ENCODE assay signal across 14 cellular contexts in genomic region chr17:82004485-82005455, GRCh38. TPM values are rescaled to one million over a fixed set of nuclear protein-coding genes. Genes with fewer than 3 reads are reported as not detected.
DNase-seq lines count a peak whose midpoint lies in the region; ATAC-seq and TF ChIP-seq lines count a peak whose summit lies in the region.
"Had no signal": no experiment of that assay in that cellular context is flagged by ENCODE, and none has a peak within 500 bp of the region (broad histone marks: within the 10 kb centered on the region; RNA-seq: fewer than 3 reads in every experiment).

No MANE protein-coding gene starts in this region.

- peak overlapping the region; percentile 69 for H3K4me2 ChIP-seq in HCT116 (ENCODE audit: low read length)

- H4K20me1 ChIP-seq in HCT116 (ENCODE audit: insufficient read depth), result no peaks in the 10 kb centered on the region

- POLR2A ChIA-PET in HCT116 (lab: Charles Lee), result no interaction called here

- TF ChIP-seq POLR2A in HCT116 (IDR thresholded peaks at IDR 0.05; ENCODE audit: borderline replicate concordance, extremely low read depth, insufficient read depth, insufficient read length), result no peak
- TF ChIP-seq POLR2A in transverse colon (IDR thresholded peaks at IDR 0.05), result no peak

- BruUV-seq in HCT116 (replicated peaks; lab: Mats Ljungman, UMichigan), result no TSS peak

- no peak overlapping the region for H2AFZ ChIP-seq in HCT116 (ENCODE audit: low read depth, low read length, poor library complexity, severe bottlenecking)

- RAD21 ChIA-PET in HCT116 (lab: Charles Lee; ENCODE audit: low non-redundant PET in 1 of 2, low total read pairs in 2 of 2, uncharacterized antibody in 2 of 2, unreplicated experiment in 2 of 2), result no interaction called here

- no peaks in the 10 kb centered on the region for H3K9me3 ChIP-seq in HCT116 (ENCODE audit: control insufficient read depth in 1 of 2, insufficient read depth in 1 of 2, low read depth in 1 of 2, low read length in 2 of 2)
- H3K9me3 ChIP-seq in adipocyte (ENCODE audit: control insufficient read depth, low read length), result no peaks in the 10 kb centered on the region
- H3K9me3 ChIP-seq in mesodermal cell (ENCODE audit: control insufficient read depth, low read length), result no peaks in the 10 kb centered on the region
- H3K9me3 ChIP-seq in transverse colon, result no peaks in the 10 kb centered on the region
- no peaks in the 10 kb centered on the region for H3K9me3 ChIP-seq in SJCRH30 (replicated peaks)
- H3K9me3 ChIP-seq: body of pancreas had no signal

- H3K4me1 ChIP-seq in HCT116 (ENCODE audit: control insufficient read depth in 1 of 2, insufficient read depth in 2 of 2, low read length in 2 of 2) (peaks cover 44 to 58% of the 10 kb centered on the region in 2 experiments), adipocyte (ENCODE audit: control insufficient read depth, insufficient read depth, low read length) (peaks cover 26% of the 10 kb centered on the region), mesodermal cell (ENCODE audit: control insufficient read depth, insufficient read depth, low read length, poor library complexity, severe bottlenecking) (peaks cover 63% of the 10 kb centered on the region), transverse colon (peaks cover 6 to 19% (median 11%) of the 10 kb centered on the region in 4 donors), SJCRH30 (peaks cover 52% of the 10 kb centered on the region)
- H3K4me1 ChIP-seq: body of pancreas had no signal

- H3K79me2 ChIP-seq in HCT116 (ENCODE audit: insufficient read depth, low read length), result no peaks in the 10 kb centered on the region

- no peak for ATAC-seq in HCT116
- ATAC-seq: stimulated activated naive CD8-positive, alpha-beta T cell treated with anti-CD3 and anti-CD28 coated beads, Interleukin-15, amount 100 ng/mL, for 72 hours had no signal

- intact Hi-C loops in HCT116 (cut with micrococcal nuclease), result no loop called here
- intact Hi-C loops in transverse colon (cut with DNase I; ENCODE audit: low total_unique reads), result no loop called here

- CTCF ChIA-PET in HCT116 (lab: Charles Lee), result interaction anchor here (1.2 to 3.3 kb wide), 3 partner anchors 16 to 45 kb away, joined by 3 to 23 read pairs (median 3); partner anchors contain the start of gene DCXR

- H3K27me3 ChIP-seq in HCT116 (ENCODE audit: insufficient read depth, low read length) (no peaks in the 10 kb centered on the region), adipocyte (replicated peaks; ENCODE audit: control insufficient read depth, insufficient read depth, low read length) (no peaks in the 10 kb centered on the region), transverse colon (no peaks in the 10 kb centered on the region), SJCRH30 (no peaks in the 10 kb centered on the region)
- H3K27me3 ChIP-seq: body of pancreas had no signal

- no peak for TF ChIP-seq CTCF in HCT116 (IDR thresholded peaks at IDR 0.05 in 2 of 3, conservative IDR thresholded peaks at IDR 0.05 in 1 of 3; ENCODE audit: borderline replicate concordance in 1 of 3, insufficient read depth in 1 of 3, low read depth in 2 of 3, low read length in 2 of 3)
- no peak for TF ChIP-seq CTCF in transverse colon (IDR thresholded peaks at IDR 0.05)

- DNase-seq in HCT116 (ENCODE audit: low read depth, low spot score) (no peak), adipocyte (ENCODE audit: low read depth) (no peak), transverse colon (no peak), NOMO-1 treated with dmso at 0.1 percent for 144 hours (lab: John Stamatoyannopoulos, UW; ENCODE audit: unreplicated experiment) (no peak), NCI-H510A (lab: John Stamatoyannopoulos, UW) (no peak), SJCRH30 (no peak)
- DNase-seq: activated CD8-positive, alpha-beta memory T cell treated with anti-CD3 and anti-CD28 coated beads, Interleukin-2, amount 50 U/mL, for 4 hours; activated naive CD8-positive, alpha-beta T cell treated with anti-CD3 and anti-CD28 coated beads for 36 hours; AML-193; effector CD8-positive, alpha-beta T cell; NCI-H187 treated with DMSO at 0.1 percent for 48 hours; stimulated activated naive CD8-positive, alpha-beta T cell treated with anti-CD3 and anti-CD28 coated beads, Interleukin-15, amount 100 ng/mL, for 72 hours had no signal

- WGBS in mesodermal cell (ENCODE audit: insufficient coverage in 2 of 2), 2 experiments, result 94 to 97% methylated on average over 40 of the region's 42 CpGs
- 83 to 100% methylated on average over 1 to 36 of the region's 42 CpGs for WGBS in transverse colon (ENCODE audit: low coverage in 1 of 2), 2 donors

- TF ChIP-seq RAD21 in HCT116 (IDR thresholded peaks at IDR 0.05; ENCODE audit: low read depth), result no peak

- no peaks in the 10 kb centered on the region for H3K9me2 ChIP-seq in HCT116 (ENCODE audit: insufficient read depth)

- H3K9ac ChIP-seq in HCT116 (ENCODE audit: low read length), result peak overlapping the region; percentile 66
- peak overlapping the region; percentile 42 for H3K9ac ChIP-seq in adipocyte (ENCODE audit: low read length)

- no peak for TF ChIP-seq EP300 in transverse colon (IDR thresholded peaks at IDR 0.05; ENCODE audit: low read depth)

- in situ Hi-C loops in transverse colon (cut with MboI; ENCODE audit: low pct_ligation_motif_present in 1 of 4, low pct_unique_long_range_greater_than_20kb in 1 of 4, low sequenced_read_pairs in 3 of 4), result no loop called here

- H3K4me3 ChIP-seq in HCT116 (replicated peaks in 1 of 2; ENCODE audit: low read depth in 1 of 2, low read length in 2 of 2), result peak overlapping the region in 1 of 2 experiments; percentile 27; a peak in 1 of 4 replicates
- H3K4me3 ChIP-seq in adipocyte (ENCODE audit: low read length), result no peak overlapping the region
- H3K4me3 ChIP-seq in mesodermal cell (ENCODE audit: extremely low read depth, insufficient read depth, low read length, poor library complexity, severe bottlenecking), result no peak overlapping the region
- no peak overlapping the region for H3K4me3 ChIP-seq in transverse colon
- H3K4me3 ChIP-seq in SJCRH30, result no peak overlapping the region
- H3K4me3 ChIP-seq: body of pancreas had no signal

- H3K36me3 ChIP-seq in HCT116 (ENCODE audit: control insufficient read depth in 1 of 2, insufficient read depth in 2 of 2, low read length in 2 of 2), result no peaks in the 10 kb centered on the region; a peak in 1 of 4 replicates
- H3K36me3 ChIP-seq in adipocyte (ENCODE audit: control insufficient read depth, insufficient read depth, low read length, severe bottlenecking), result no peaks in the 10 kb centered on the region
- no peaks in the 10 kb centered on the region for H3K36me3 ChIP-seq in mesodermal cell (ENCODE audit: control insufficient read depth, insufficient read depth, low read length)
- no peaks in the 10 kb centered on the region for H3K36me3 ChIP-seq in transverse colon
- H3K36me3 ChIP-seq in SJCRH30, result no peaks in the 10 kb centered on the region

- peak overlapping the region; percentile 86 for H3K27ac ChIP-seq in HCT116 (ENCODE audit: low read depth, low read length)
- peak overlapping the region; percentile 90 for H3K27ac ChIP-seq in mesodermal cell (ENCODE audit: low read depth, low read length, severe bottlenecking)
- H3K27ac ChIP-seq in transverse colon, result peak overlapping the region in 3 of 4 donors; percentile 28 to 64 (median 61)
- H3K27ac ChIP-seq in SJCRH30, result no peak overlapping the region; the same call in 1 of the 2 replicates
- H3K27ac ChIP-seq: body of pancreas had no signal

TF ChIP-seq in HCT116, 20 proteins besides CTCF, POLR2A, EP300 and RAD21:
- TF ChIP-seq POLR2AphosphoS5 (IDR thresholded peaks at IDR 0.05; ENCODE audit: low read depth, low read length) (no peak), CBX3 (IDR thresholded peaks at IDR 0.05; ENCODE audit: low read depth) (no peak)
- TF ChIP-seq, protein P1, sequence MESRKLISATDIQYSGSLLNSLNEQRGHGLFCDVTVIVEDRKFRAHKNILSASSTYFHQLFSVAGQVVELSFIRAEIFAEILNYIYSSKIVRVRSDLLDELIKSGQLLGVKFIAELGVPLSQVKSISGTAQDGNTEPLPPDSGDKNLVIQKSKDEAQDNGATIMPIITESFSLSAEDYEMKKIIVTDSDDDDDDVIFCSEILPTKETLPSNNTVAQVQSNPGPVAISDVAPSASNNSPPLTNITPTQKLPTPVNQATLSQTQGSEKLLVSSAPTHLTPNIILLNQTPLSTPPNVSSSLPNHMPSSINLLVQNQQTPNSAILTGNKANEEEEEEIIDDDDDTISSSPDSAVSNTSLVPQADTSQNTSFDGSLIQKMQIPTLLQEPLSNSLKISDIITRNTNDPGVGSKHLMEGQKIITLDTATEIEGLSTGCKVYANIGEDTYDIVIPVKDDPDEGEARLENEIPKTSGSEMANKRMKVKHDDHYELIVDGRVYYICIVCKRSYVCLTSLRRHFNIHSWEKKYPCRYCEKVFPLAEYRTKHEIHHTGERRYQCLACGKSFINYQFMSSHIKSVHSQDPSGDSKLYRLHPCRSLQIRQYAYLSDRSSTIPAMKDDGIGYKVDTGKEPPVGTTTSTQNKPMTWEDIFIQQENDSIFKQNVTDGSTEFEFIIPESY (IDR thresholded peaks at IDR 0.05; ENCODE audit: extremely low read depth, insufficient replicate concordance, low read length), result no peak

RNA-seq across cellular contexts. Expression of gene CENPX, which starts 17.9 kb away (rescaled TPM):
- 184 TPM for total RNA-seq in HCT116 (2021; ENCODE audit: unreplicated experiment)
- polyA plus RNA-seq in HCT116 (2012), result 149 and 157 TPM in 2 replicates
- polyA plus RNA-seq in mesodermal cell (2013, experiment 1 of 2), result 51.9 TPM
- polyA plus RNA-seq in mesodermal cell (2013, experiment 2 of 2), result 43.9 TPM
- total RNA-seq in transverse colon, result 100 to 1,000 TPM in 2 of 4 donors, 10 to 100 TPM in 2; 85.4 to 131 (median 104) TPM
- 116 and 136 TPM in 2 replicates for total RNA-seq in SJCRH30 (2014; rRNA removed; shearing (Covaris generic))

RNA-seq across cellular contexts. Expression of gene LRRC45, which starts 18.3 kb away (rescaled TPM):
- 40.1 TPM for total RNA-seq in HCT116 (2021; ENCODE audit: unreplicated experiment)
- 17.3 and 17.4 TPM in 2 replicates for polyA plus RNA-seq in HCT116 (2012)
- 10.0 TPM for polyA plus RNA-seq in mesodermal cell (2013, experiment 1 of 2)
- polyA plus RNA-seq in mesodermal cell (2013, experiment 2 of 2), result 8.2 TPM
- total RNA-seq in transverse colon, result 10 to 100 TPM; 12.7 to 40.6 (median 23.5) TPM
- total RNA-seq in SJCRH30 (2014; rRNA removed; shearing (Covaris generic)), result 17.3 and 21.3 TPM in 2 replicates

RNA-seq across cellular contexts. Expression of gene RAC3, which starts 26.7 kb away (rescaled TPM):
- 120 TPM for total RNA-seq in HCT116 (2021; ENCODE audit: unreplicated experiment)
- 114 and 123 TPM in 2 replicates for polyA plus RNA-seq in HCT116 (2012)
- 57.4 TPM for polyA plus RNA-seq in mesodermal cell (2013, experiment 1 of 2)
- polyA plus RNA-seq in mesodermal cell (2013, experiment 2 of 2), result 44.7 TPM
- 10 to 100 TPM in 1 of 4 donors, 1 to 10 TPM in 3; 2.6 to 11.1 (median 5.0) TPM for total RNA-seq in transverse colon
- total RNA-seq in SJCRH30 (2014; rRNA removed; shearing (Covaris generic)), result 17.9 and 20.8 TPM in 2 replicates

RNA-seq across cellular contexts. Expression of gene ASPSCR1, which starts 27.3 kb away (rescaled TPM):
- total RNA-seq in HCT116 (2021; ENCODE audit: unreplicated experiment) (51.0 TPM), transverse colon (10 to 100 TPM; 21.0 to 61.7 (median 41.3) TPM)
- 36.7 and 38.7 TPM in 2 replicates for polyA plus RNA-seq in HCT116 (2012)
- 22.6 TPM for polyA plus RNA-seq in mesodermal cell (2013, experiment 1 of 2)
- 22.4 TPM for polyA plus RNA-seq in mesodermal cell (2013, experiment 2 of 2)
- 40.6 and 42.6 TPM in 2 replicates for total RNA-seq in SJCRH30 (2014; rRNA removed; shearing (Covaris generic))

RNA-seq across cellular contexts. Expression of gene DCXR, which starts 32.7 kb away (rescaled TPM):
- total RNA-seq in HCT116 (2021; ENCODE audit: unreplicated experiment) (306 TPM), transverse colon (100 to 1,000 TPM in 1 of 4 donors, 10 to 100 TPM in 3; 49.4 to 117 (median 71.3) TPM)
- 324 and 351 TPM in 2 replicates for polyA plus RNA-seq in HCT116 (2012)
- 73.2 TPM for polyA plus RNA-seq in mesodermal cell (2013, experiment 1 of 2)
- 60.0 TPM for polyA plus RNA-seq in mesodermal cell (2013, experiment 2 of 2)
- total RNA-seq in SJCRH30 (2014; rRNA removed; shearing (Covaris generic)), result 110 and 112 TPM in 2 replicates
